8 cellular contexts compared by ENCODE assay signal in genomic region chr16:74309789-74310781, GRCh38. TPM values are rescaled to one million over a fixed set of nuclear protein-coding genes. Genes with fewer than 3 reads are reported as not detected.
A peak's percentile ranks its signal among the peaks of the same experiment; 100 is the strongest.
DNase-seq lines count a peak whose midpoint lies in the region; ATAC-seq and TF ChIP-seq lines count a peak whose summit lies in the region.

No MANE protein-coding gene starts in this region.

- no peaks in the 10 kb centered on the region for H3K27me3 ChIP-seq in CD4-positive, alpha-beta memory T cell (ENCODE audit: insufficient read depth, low read length)
- H3K27me3 ChIP-seq in tibial artery = no peaks in the 10 kb centered on the region

- DNase-seq in CD4-positive, alpha-beta memory T cell = peak in 4 of 5 donors; percentile 21 to 37 (median 25)
- DNase-seq in NCI-H2171 treated with DMSO at 0.1 percent for 48 hours (lab: John Stamatoyannopoulos, UW) (peak; percentile 71), astrocyte of the spinal cord (ENCODE audit: low read depth, low spot score) (peak; percentile 55), iris pigment epithelial cell (ENCODE audit: low read depth) (peak; percentile 56), tibial artery (no peak)

- H3K36me3 ChIP-seq in CD4-positive, alpha-beta memory T cell (ENCODE audit: insufficient read depth, low read length) = peaks cover 21% of the 10 kb centered on the region
- H3K36me3 ChIP-seq in tibial artery = peaks cover 24 to 40% (median 24%) of the 10 kb centered on the region in 3 donors

- H3K27ac Mint-ChIP-seq in CD4-positive, alpha-beta memory T cell = peak overlapping the region in 2 of 7 donors; percentile 31 to 88

- no peaks in the 10 kb centered on the region for H3K27me3 Mint-ChIP-seq in CD4-positive, alpha-beta memory T cell

- CTCF ChIA-PET in CD4-positive, alpha-beta memory T cell (lab: Charles Lee; ENCODE audit: partially characterized antibody) = interaction anchor here (0.8 to 3.3 kb wide), 10 partner anchors 8 to 552 kb away, joined by 3 to 21 read pairs (median 4); partner anchors contain the start of gene PSMD7

- H3K9me3 Mint-ChIP-seq in CD4-positive, alpha-beta memory T cell = peaks cover 0 to 1% (median 0%) of the 10 kb centered on the region in 8 donors

- POLR2A ChIA-PET in CD4-positive, alpha-beta memory T cell (lab: Charles Lee; ENCODE audit: partially characterized antibody) = no interaction called here

- H3K36me3 Mint-ChIP-seq in CD4-positive, alpha-beta memory T cell = peaks cover 25 to 27% of the 10 kb centered on the region in 2 donors

- intact Hi-C loops in CD4-positive, alpha-beta memory T cell (cut with micrococcal nuclease) = no loop called here
- intact Hi-C loops in tibial artery (cut with DNase I; ENCODE audit: low total_unique reads) = loop anchor here (10.0 kb wide), 1 partner anchor 125 kb away; no protein-coding TSS in a partner anchor

- peaks cover 0 to 3% (median 1%) of the 10 kb centered on the region in 4 donors for H3K4me1 Mint-ChIP-seq in CD4-positive, alpha-beta memory T cell

- in situ Hi-C loops in astrocyte of the spinal cord (cut with HindIII; ENCODE audit: low sequenced_read_pairs) = no loop called here

- H3K4me1 ChIP-seq in CD4-positive, alpha-beta memory T cell (ENCODE audit: insufficient read depth, low read length) = no peaks in the 10 kb centered on the region
- no peaks in the 10 kb centered on the region for H3K4me1 ChIP-seq in tibial artery

- no peak overlapping the region for H3K4me3 Mint-ChIP-seq in CD4-positive, alpha-beta memory T cell

- ATAC-seq in GM19043 (IDR thresholded peaks at IDR 0.05; ENCODE audit: low read depth, unreplicated experiment) (peak; percentile 54), HG03139 (IDR thresholded peaks at IDR 0.05; ENCODE audit: unreplicated experiment) (no peak), HG02798 (IDR thresholded peaks at IDR 0.05; ENCODE audit: poor library complexity, unreplicated experiment) (no peak)

- no peaks in the 10 kb centered on the region for H3K9me3 ChIP-seq in CD4-positive, alpha-beta memory T cell (ENCODE audit: control insufficient read depth in 1 of 2, low read length in 2 of 2)
- H3K9me3 ChIP-seq in tibial artery = no peaks in the 10 kb centered on the region

- TF ChIP-seq CTCF in astrocyte of the spinal cord (IDR thresholded peaks at IDR 0.05; ENCODE audit: low read depth, low read length) (peak; percentile 80), tibial artery (IDR thresholded peaks at IDR 0.05) (peak; percentile 45 to 59)

- no peak overlapping the region for H3K4me3 ChIP-seq in CD4-positive, alpha-beta memory T cell (ENCODE audit: low read length in 2 of 2)
- no peak overlapping the region for H3K4me3 ChIP-seq in astrocyte of the spinal cord (ENCODE audit: low read depth, low read length)
- no peak overlapping the region for H3K4me3 ChIP-seq in tibial artery

- H3K27ac ChIP-seq in CD4-positive, alpha-beta memory T cell (ENCODE audit: low read depth, low read length) = no peak overlapping the region
- H3K27ac ChIP-seq in tibial artery = no peak overlapping the region

RNA-seq across cellular contexts. Expression of gene PSMD7, which starts 13.5 kb away (rescaled TPM):
- 10 to 100 TPM; 67.0 to 68.6 TPM for total RNA-seq in CD4-positive, alpha-beta memory T cell
- polyA plus RNA-seq in CD4-positive, alpha-beta memory T cell = 100 to 1,000 TPM; 111 to 142 TPM

Comparison
In these comparisons a context has a peak if more than half of its experiments do, and no peak if none do; other contexts are left out.
1. DNase-seq: peak in CD4-positive, alpha-beta memory T cell (4 of 5), NCI-H2171 treated with DMSO at 0.1 percent for 48 hours (single experiment), astrocyte of the spinal cord (single experiment) and iris pigment epithelial cell (single experiment); none in tibial artery (0 of 2).